In genomic region chr3:84444726-84445521, GRCh38 we compare ENCODE assay signal across 21 cellular contexts.
"Had no signal": no experiment of that assay in that cellular context is flagged by ENCODE, and none has a peak within 500 bp of the region (broad histone marks: within the 10 kb centered on the region; RNA-seq: fewer than 3 reads in every experiment).

No MANE protein-coding gene starts in this region.

- DNase-seq: effector memory CD4-positive, alpha-beta T cell; gastrocnemius medialis; glutamatergic neuron; islet precursor cell; mammary epithelial cell; naive thymus-derived CD4-positive, alpha-beta T cell; nephron progenitor cell; ovary; stimulated activated CD4-positive, alpha-beta T cell treated with anti-CD3 and anti-CD28 coated beads, Interleukin-4, amount 100 ng/mL, for 1 hour; stimulated activated CD8-positive, alpha-beta memory T cell treated with anti-CD3 and anti-CD28 coated beads, Interleukin-4, amount 100 ng/mL, for 48 hours; stimulated activated naive CD8-positive, alpha-beta T cell treated with anti-CD3 and anti-CD28 coated beads, Interleukin-15, Interleukin-2, amounts not matched to agents 100 U/mL and 50 U/mL, for 24 hours; thyroid gland; uterus had no signal

- H3K36me3 Mint-ChIP-seq: naive thymus-derived CD4-positive, alpha-beta T cell; stimulated activated effector memory CD8-positive, alpha-beta T cell treated with anti-CD3 and anti-CD28 coated beads, Interleukin-12 subunit alpha, Interleukin-12 subunit beta, amount 100 ng/mL, for 72 hours; type B pancreatic cell had no signal

- H3K27ac ChIP-seq: coronary artery, gastrocnemius medialis, ovary, right atrium auricular region, suprapubic skin, thyroid gland, uterus had no signal

- H3K27me3 ChIP-seq: gastrocnemius medialis, ovary, right atrium auricular region, suprapubic skin, thyroid gland, uterus had no signal

- H3K4me1 Mint-ChIP-seq: naive thymus-derived CD4-positive, alpha-beta T cell; nephron progenitor cell; stimulated activated effector memory CD8-positive, alpha-beta T cell treated with anti-CD3 and anti-CD28 coated beads, Interleukin-12 subunit alpha, Interleukin-12 subunit beta, amount 100 ng/mL, for 72 hours had no signal

- H3K4me3 Mint-ChIP-seq: naive thymus-derived CD4-positive, alpha-beta T cell; nephron progenitor cell; stimulated activated effector memory CD8-positive, alpha-beta T cell treated with anti-CD3 and anti-CD28 coated beads, Interleukin-12 subunit alpha, Interleukin-12 subunit beta, amount 100 ng/mL, for 72 hours; type B pancreatic cell had no signal

- H3K9me3 ChIP-seq: gastrocnemius medialis, ovary, right atrium auricular region, suprapubic skin, thyroid gland, uterus had no signal

- H3K4me3 ChIP-seq: coronary artery, gastrocnemius medialis, ovary, right atrium auricular region, suprapubic skin, thyroid gland, uterus had no signal

- FAIRE-seq: endometrium had no signal

- H3K36me3 ChIP-seq: gastrocnemius medialis, ovary, right atrium auricular region, suprapubic skin, thyroid gland, uterus had no signal

- H3K27ac Mint-ChIP-seq: naive thymus-derived CD4-positive, alpha-beta T cell; nephron progenitor cell; stimulated activated effector memory CD8-positive, alpha-beta T cell treated with anti-CD3 and anti-CD28 coated beads, Interleukin-12 subunit alpha, Interleukin-12 subunit beta, amount 100 ng/mL, for 72 hours; type B pancreatic cell had no signal

- H3K4me1 ChIP-seq: gastrocnemius medialis, right atrium auricular region, suprapubic skin, thyroid gland, uterus had no signal

- ATAC-seq: esophagus mucosa; gastrocnemius medialis; left lobe of liver; naive thymus-derived CD4-positive, alpha-beta T cell; stimulated activated effector memory CD8-positive, alpha-beta T cell treated with anti-CD3 and anti-CD28 coated beads, Interleukin-12 subunit alpha, Interleukin-12 subunit beta, amount 100 ng/mL, for 72 hours; stimulated activated naive CD8-positive, alpha-beta T cell treated with anti-CD3 and anti-CD28 coated beads, Interleukin-15, Interleukin-2, amounts not matched to agents 100 U/mL and 50 U/mL, for 24 hours had no signal

- H3K9me3 Mint-ChIP-seq: nephron progenitor cell, type B pancreatic cell had no signal

- H3K27me3 Mint-ChIP-seq: naive thymus-derived CD4-positive, alpha-beta T cell; type B pancreatic cell had no signal
